8 cellular contexts compared by ENCODE assay signal in genomic region chr14:105420976-105421674, GRCh38. TPM values are rescaled to one million over a fixed set of nuclear protein-coding genes. Genes with fewer than 3 reads are reported as not detected.
DNase-seq lines count a peak whose midpoint lies in the region; ATAC-seq and TF ChIP-seq lines count a peak whose summit lies in the region.

No MANE protein-coding gene starts in this region.

- TF ChIP-seq CTCF in HFF-Myc (IDR thresholded peaks at IDR 0.05; ENCODE audit: low read depth, low read length, missing control alignments) = no peak
- TF ChIP-seq CTCF in spleen (IDR thresholded peaks at IDR 0.05 in 8 of 11, conservative IDR thresholded peaks at IDR 0.05 in 3 of 11) = no peak

- no peak for ATAC-seq in activated T-helper 17 cell treated with anti-CD3 and anti-CD28 coated beads, Interleukin-2, amount 50 U/mL, for 72 hours (replicated peaks)
- ATAC-seq in right cardiac atrium = peak; percentile 4 to 9
- ATAC-seq in HG02610 (IDR thresholded peaks at IDR 0.05; ENCODE audit: unreplicated experiment) = no peak
- no peak for ATAC-seq in HG02885 (IDR thresholded peaks at IDR 0.05; ENCODE audit: poor library complexity, unreplicated experiment)

- no peaks in the 10 kb centered on the region for H3K9me3 Mint-ChIP-seq in activated T-helper 17 cell treated with anti-CD3 and anti-CD28 coated beads, Interleukin-2, amount 50 U/mL, for 72 hours

- peaks cover 8% of the 10 kb centered on the region for H3K4me1 ChIP-seq in right cardiac atrium (ENCODE audit: control insufficient read depth, insufficient read depth, low read length)
- H3K4me1 ChIP-seq in spleen = peaks cover 24 to 66% (median 35%) of the 10 kb centered on the region in 6 donors

- peaks cover 33% of the 10 kb centered on the region for H3K36me3 Mint-ChIP-seq in activated T-helper 17 cell treated with anti-CD3 and anti-CD28 coated beads, Interleukin-2, amount 50 U/mL, for 72 hours (ENCODE audit: low read depth)

- 40% methylated on average over 23 of the region's 23 CpGs for WGBS in right cardiac atrium
- WGBS in spleen, 5 donors = 46 to 56% (median 50%) methylated on average over 14 to 23 of the region's 23 CpGs

- H3K36me3 ChIP-seq in spleen = peaks cover 0 to 17% (median 0%) of the 10 kb centered on the region in 6 donors

- H3K27ac Mint-ChIP-seq in activated T-helper 17 cell treated with anti-CD3 and anti-CD28 coated beads, Interleukin-2, amount 50 U/mL, for 72 hours = peak overlapping the region; percentile 89

- no peak for TF ChIP-seq POLR2A in spleen (IDR thresholded peaks at IDR 0.05)

- H3K4me3 Mint-ChIP-seq in activated T-helper 17 cell treated with anti-CD3 and anti-CD28 coated beads, Interleukin-2, amount 50 U/mL, for 72 hours = peak overlapping the region; percentile 85

- intact Hi-C loops in right cardiac atrium (cut with DNase I) (no loop called here), spleen (cut with DNase I; ENCODE audit: low total_unique reads) (no loop called here)

- DNase-seq in HFF-Myc (ENCODE audit: extremely low read depth, low read depth) = no peak
- peak in 1 of 3 donors; percentile 51 for DNase-seq in right cardiac atrium
- no peak for DNase-seq in spleen
- DNase-seq in stimulated activated naive CD4-positive, alpha-beta T cell (lab: John Stamatoyannopoulos, UW) = no peak
- DNase-seq in DMS53 (lab: John Stamatoyannopoulos, UW) = no peak

- peak overlapping the region; percentile 97 for H3K4me3 ChIP-seq in HFF-Myc (replicated peaks; ENCODE audit: low read depth, low read length)
- H3K4me3 ChIP-seq in right cardiac atrium (ENCODE audit: low read length) = peak overlapping the region; percentile 94
- H3K4me3 ChIP-seq in spleen = peak overlapping the region in 7 of 8 donors; percentile 51 to 82 (median 61)

- H3K27ac ChIP-seq in right cardiac atrium (ENCODE audit: low read length) (peak overlapping the region; percentile 25), spleen (peak overlapping the region in 7 of 8 donors; percentile 9 to 84 (median 61))

- H3K9me3 ChIP-seq in right cardiac atrium (ENCODE audit: control insufficient read depth, low read length) = no peaks in the 10 kb centered on the region
- no peaks in the 10 kb centered on the region for H3K9me3 ChIP-seq in spleen

- H3K27me3 ChIP-seq in right cardiac atrium (ENCODE audit: control insufficient read depth, insufficient read depth) (no peaks in the 10 kb centered on the region), spleen (replicated peaks in 1 of 7) (peaks cover 0 to 3% (median 0%) of the 10 kb centered on the region in 7 donors)

- H3K4me1 Mint-ChIP-seq in activated T-helper 17 cell treated with anti-CD3 and anti-CD28 coated beads, Interleukin-2, amount 50 U/mL, for 72 hours = peaks cover 16% of the 10 kb centered on the region

- H3K27me3 Mint-ChIP-seq in activated T-helper 17 cell treated with anti-CD3 and anti-CD28 coated beads, Interleukin-2, amount 50 U/mL, for 72 hours = no peaks in the 10 kb centered on the region

RNA-seq across cellular contexts. Expression of gene MTA1, which starts 1.5 kb away (rescaled TPM):
- 100 to 1,000 TPM in 1 of 2 donors, 10 to 100 TPM in 1; 99.4 to 144 TPM for total RNA-seq in activated T-helper 17 cell treated with anti-CD3 and anti-CD28 coated beads, Interleukin-2, amount 50 U/mL, for 72 hours
- total RNA-seq in right cardiac atrium = 100 to 1,000 TPM; 121 to 179 (median 157) TPM
- 131 TPM for polyA plus RNA-seq in right cardiac atrium
- total RNA-seq in spleen = 100 to 1,000 TPM in 3 of 7 donors, 10 to 100 TPM in 4; 63.7 to 128 (median 82.6) TPM
- 10 to 100 TPM; 33.0 to 83.1 (median 52.6) TPM for polyA plus RNA-seq in spleen

RNA-seq across cellular contexts. Expression of gene TEX22, which starts 22.8 kb away (rescaled TPM):
- total RNA-seq in activated T-helper 17 cell treated with anti-CD3 and anti-CD28 coated beads, Interleukin-2, amount 50 U/mL, for 72 hours = 1 to 10 TPM in 1 of 2 donors, under 1 TPM in 1; 0.95 to 3.7 TPM
- 1 to 10 TPM in 2 of 4 donors, under 1 TPM in 2; 0.46 to 1.9 (median 1.00) TPM for total RNA-seq in right cardiac atrium
- polyA plus RNA-seq in right cardiac atrium = 0.05 TPM
- total RNA-seq in spleen = 1 to 10 TPM in 5 of 7 donors, under 1 TPM in 2; 0.33 to 5.3 (median 1.8) TPM
- under 1 TPM; 0.33 to 0.59 (median 0.54) TPM for polyA plus RNA-seq in spleen

RNA-seq across cellular contexts. Expression of gene CRIP2, which starts 53.5 kb away (rescaled TPM):
- total RNA-seq in activated T-helper 17 cell treated with anti-CD3 and anti-CD28 coated beads, Interleukin-2, amount 50 U/mL, for 72 hours = 1 to 10 TPM in 1 of 2 donors, under 1 TPM in 1; 0.97 to 2.2 TPM
- total RNA-seq in right cardiac atrium (1,000 to 10,000 TPM; 1,091 to 1,370 (median 1,238) TPM), spleen (100 to 1,000 TPM in 4 of 7 donors, 10 to 100 TPM in 3; 68.6 to 138 (median 100) TPM)
- polyA plus RNA-seq in right cardiac atrium (1,790 TPM), spleen (100 to 1,000 TPM in 2 of 3 donors, 10 to 100 TPM in 1; 97.7 to 181 (median 123) TPM)

Comparison
In these comparisons a context has a peak if more than half of its experiments do, and no peak if none do; other contexts are left out.
1. ATAC-seq: peak in right cardiac atrium (2 of 2); none in activated T-helper 17 cell treated with anti-CD3 and anti-CD28 coated beads, Interleukin-2, amount 50 U/mL, for 72 hours (single experiment), HG02610 (single experiment) and HG02885 (single experiment).
2. RNA of gene CRIP2, which starts 53.5 kb away (total RNA-seq): 1,091 to 1,370 TPM in right cardiac atrium and 68.6 to 138 TPM in spleen; 0.97 to 2.2 TPM in activated T-helper 17 cell treated with anti-CD3 and anti-CD28 coated beads, Interleukin-2, amount 50 U/mL, for 72 hours; every median in the first group is over 10 times any median in the second.
3. Peak in every context shown above with its lines, with median percentiles within 50 percentile points of each other: H3K4me3 ChIP-seq.